In the genomic region with DNA sequence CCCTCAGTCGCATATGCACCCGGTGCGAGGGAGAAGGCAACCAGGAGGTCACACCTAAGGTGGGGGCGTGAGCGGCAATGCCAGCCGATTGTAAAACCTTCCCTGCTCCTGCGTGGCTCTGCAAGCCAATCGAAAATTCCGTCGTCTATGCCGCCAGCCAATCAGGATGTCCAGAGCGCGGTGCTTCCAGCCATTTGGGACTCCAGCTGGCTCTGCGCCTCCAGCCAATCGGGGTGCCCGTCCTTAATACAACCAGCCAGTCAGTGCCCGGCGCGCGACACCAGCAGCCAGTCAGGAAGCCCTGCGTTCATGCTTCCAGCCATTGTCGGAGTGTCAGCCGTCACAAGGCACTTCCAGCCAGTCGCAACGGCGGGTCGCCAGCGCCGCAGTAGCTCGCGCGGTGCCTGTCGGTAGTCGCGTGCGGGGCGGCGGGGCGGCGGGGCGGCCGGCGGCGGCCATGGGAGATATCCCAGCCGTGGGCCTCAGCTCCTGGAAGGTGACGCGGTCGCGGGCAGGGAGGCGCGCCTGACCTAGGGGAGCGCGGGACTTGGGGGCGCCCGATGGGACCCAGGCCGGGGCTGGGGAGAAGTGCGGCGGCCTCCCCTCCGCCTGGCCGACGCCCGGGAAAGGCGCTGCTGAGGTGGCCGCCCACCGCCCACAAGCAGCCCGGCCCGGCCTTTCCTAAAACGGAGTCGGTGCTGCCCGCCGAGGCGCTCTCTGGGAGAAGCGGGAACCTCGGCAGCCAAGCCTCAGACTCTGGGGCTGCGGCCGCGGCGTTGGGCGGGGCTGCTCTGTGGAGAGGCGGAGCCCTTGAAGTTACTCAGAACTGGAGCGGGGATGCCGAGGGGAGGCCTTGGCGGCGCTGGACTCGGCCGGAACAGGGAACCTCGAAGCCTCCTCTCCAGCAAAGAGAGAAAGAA, we compare ENCODE assay signal across 1 cellular context.
TF ChIP-seq lines count a peak whose summit lies in the region.

AKR1E2 (plus strand) TSS at position 340 of the 920 bp plus-strand sequence; CDS start at position 458, 118 bp downstream.

TF ChIP-seq in K562, 482 proteins besides CTCF, POLR2A, EP300 and RAD21 (continued from another document and continues in another):
- TF ChIP-seq, protein P1, sequence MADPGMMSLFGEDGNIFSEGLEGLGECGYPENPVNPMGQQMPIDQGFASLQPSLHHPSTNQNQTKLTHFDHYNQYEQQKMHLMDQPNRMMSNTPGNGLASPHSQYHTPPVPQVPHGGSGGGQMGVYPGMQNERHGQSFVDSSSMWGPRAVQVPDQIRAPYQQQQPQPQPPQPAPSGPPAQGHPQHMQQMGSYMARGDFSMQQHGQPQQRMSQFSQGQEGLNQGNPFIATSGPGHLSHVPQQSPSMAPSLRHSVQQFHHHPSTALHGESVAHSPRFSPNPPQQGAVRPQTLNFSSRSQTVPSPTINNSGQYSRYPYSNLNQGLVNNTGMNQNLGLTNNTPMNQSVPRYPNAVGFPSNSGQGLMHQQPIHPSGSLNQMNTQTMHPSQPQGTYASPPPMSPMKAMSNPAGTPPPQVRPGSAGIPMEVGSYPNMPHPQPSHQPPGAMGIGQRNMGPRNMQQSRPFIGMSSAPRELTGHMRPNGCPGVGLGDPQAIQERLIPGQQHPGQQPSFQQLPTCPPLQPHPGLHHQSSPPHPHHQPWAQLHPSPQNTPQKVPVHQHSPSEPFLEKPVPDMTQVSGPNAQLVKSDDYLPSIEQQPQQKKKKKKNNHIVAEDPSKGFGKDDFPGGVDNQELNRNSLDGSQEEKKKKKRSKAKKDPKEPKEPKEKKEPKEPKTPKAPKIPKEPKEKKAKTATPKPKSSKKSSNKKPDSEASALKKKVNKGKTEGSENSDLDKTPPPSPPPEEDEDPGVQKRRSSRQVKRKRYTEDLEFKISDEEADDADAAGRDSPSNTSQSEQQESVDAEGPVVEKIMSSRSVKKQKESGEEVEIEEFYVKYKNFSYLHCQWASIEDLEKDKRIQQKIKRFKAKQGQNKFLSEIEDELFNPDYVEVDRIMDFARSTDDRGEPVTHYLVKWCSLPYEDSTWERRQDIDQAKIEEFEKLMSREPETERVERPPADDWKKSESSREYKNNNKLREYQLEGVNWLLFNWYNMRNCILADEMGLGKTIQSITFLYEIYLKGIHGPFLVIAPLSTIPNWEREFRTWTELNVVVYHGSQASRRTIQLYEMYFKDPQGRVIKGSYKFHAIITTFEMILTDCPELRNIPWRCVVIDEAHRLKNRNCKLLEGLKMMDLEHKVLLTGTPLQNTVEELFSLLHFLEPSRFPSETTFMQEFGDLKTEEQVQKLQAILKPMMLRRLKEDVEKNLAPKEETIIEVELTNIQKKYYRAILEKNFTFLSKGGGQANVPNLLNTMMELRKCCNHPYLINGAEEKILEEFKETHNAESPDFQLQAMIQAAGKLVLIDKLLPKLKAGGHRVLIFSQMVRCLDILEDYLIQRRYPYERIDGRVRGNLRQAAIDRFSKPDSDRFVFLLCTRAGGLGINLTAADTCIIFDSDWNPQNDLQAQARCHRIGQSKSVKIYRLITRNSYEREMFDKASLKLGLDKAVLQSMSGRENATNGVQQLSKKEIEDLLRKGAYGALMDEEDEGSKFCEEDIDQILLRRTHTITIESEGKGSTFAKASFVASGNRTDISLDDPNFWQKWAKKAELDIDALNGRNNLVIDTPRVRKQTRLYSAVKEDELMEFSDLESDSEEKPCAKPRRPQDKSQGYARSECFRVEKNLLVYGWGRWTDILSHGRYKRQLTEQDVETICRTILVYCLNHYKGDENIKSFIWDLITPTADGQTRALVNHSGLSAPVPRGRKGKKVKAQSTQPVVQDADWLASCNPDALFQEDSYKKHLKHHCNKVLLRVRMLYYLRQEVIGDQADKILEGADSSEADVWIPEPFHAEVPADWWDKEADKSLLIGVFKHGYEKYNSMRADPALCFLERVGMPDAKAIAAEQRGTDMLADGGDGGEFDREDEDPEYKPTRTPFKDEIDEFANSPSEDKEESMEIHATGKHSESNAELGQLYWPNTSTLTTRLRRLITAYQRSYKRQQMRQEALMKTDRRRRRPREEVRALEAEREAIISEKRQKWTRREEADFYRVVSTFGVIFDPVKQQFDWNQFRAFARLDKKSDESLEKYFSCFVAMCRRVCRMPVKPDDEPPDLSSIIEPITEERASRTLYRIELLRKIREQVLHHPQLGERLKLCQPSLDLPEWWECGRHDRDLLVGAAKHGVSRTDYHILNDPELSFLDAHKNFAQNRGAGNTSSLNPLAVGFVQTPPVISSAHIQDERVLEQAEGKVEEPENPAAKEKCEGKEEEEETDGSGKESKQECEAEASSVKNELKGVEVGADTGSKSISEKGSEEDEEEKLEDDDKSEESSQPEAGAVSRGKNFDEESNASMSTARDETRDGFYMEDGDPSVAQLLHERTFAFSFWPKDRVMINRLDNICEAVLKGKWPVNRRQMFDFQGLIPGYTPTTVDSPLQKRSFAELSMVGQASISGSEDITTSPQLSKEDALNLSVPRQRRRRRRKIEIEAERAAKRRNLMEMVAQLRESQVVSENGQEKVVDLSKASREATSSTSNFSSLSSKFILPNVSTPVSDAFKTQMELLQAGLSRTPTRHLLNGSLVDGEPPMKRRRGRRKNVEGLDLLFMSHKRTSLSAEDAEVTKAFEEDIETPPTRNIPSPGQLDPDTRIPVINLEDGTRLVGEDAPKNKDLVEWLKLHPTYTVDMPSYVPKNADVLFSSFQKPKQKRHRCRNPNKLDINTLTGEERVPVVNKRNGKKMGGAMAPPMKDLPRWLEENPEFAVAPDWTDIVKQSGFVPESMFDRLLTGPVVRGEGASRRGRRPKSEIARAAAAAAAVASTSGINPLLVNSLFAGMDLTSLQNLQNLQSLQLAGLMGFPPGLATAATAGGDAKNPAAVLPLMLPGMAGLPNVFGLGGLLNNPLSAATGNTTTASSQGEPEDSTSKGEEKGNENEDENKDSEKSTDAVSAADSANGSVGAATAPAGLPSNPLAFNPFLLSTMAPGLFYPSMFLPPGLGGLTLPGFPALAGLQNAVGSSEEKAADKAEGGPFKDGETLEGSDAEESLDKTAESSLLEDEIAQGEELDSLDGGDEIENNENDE (IDR thresholded peaks at IDR 0.05; ENCODE audit: low read depth, low read length) = no peak
- TF ChIP-seq FOXJ2 (tag; IDR thresholded peaks at IDR 0.05) (peak; percentile 79; the same call in 1 of the 2 replicates), ZNF507 (tag; conservative IDR thresholded peaks at IDR 0.05) (no peak), JUN (IDR thresholded peaks at IDR 0.05; ENCODE audit: borderline replicate concordance, low read depth, low read length) (no peak), JUN (CRISPR knock-in tag; IDR thresholded peaks at IDR 0.05; ENCODE audit: borderline replicate concordance) (no peak; the same call in 1 of the 2 replicates), JUNB (CRISPR knock-in tag; conservative IDR thresholded peaks at IDR 0.05) (no peak), BDP1 (IDR thresholded peaks at IDR 0.05; ENCODE audit: insufficient read depth, insufficient read length) (no peak), KDM5B (IDR thresholded peaks at IDR 0.05; ENCODE audit: insufficient replicate concordance, low read depth, low read length) (no peak), HMBOX1 (IDR thresholded peaks at IDR 0.05) (no peak), ZKSCAN1 (IDR thresholded peaks at IDR 0.05; ENCODE audit: low read depth, low read length) (no peak), POLR2H (tag; IDR thresholded peaks at IDR 0.05; ENCODE audit: low read depth) (peak; percentile 67; the same call in 1 of the 2 replicates), ZNF740 (CRISPR knock-in tag; IDR thresholded peaks at IDR 0.05) (peak; percentile 86), ZNF740 (tag; IDR thresholded peaks at IDR 0.05) (peak in 1 of 2 experiments; percentile 65; a peak in 2 of 4 replicates), DPF2 (IDR thresholded peaks at IDR 0.05) (no peak), ESRRB (CRISPR knock-in tag; IDR thresholded peaks at IDR 0.05; ENCODE audit: borderline replicate concordance) (no peak), ARHGAP35 (IDR thresholded peaks at IDR 0.05; ENCODE audit: partially characterized antibody) (no peak), RBM34 (IDR thresholded peaks at IDR 0.05; ENCODE audit: borderline replicate concordance, insufficient read depth, low read length) (no peak), MBD2 (IDR thresholded peaks at IDR 0.05; ENCODE audit: borderline replicate concordance, low read depth) (peak; percentile 97), HDGF (IDR thresholded peaks at IDR 0.05) (no peak), TRIM24 (IDR thresholded peaks at IDR 0.05) (no peak; a peak in 1 of 4 replicates), FOXP4 (CRISPR knock-in tag; IDR thresholded peaks at IDR 0.05; ENCODE audit: borderline replicate concordance) (no peak)
- TF ChIP-seq, protein P2, sequence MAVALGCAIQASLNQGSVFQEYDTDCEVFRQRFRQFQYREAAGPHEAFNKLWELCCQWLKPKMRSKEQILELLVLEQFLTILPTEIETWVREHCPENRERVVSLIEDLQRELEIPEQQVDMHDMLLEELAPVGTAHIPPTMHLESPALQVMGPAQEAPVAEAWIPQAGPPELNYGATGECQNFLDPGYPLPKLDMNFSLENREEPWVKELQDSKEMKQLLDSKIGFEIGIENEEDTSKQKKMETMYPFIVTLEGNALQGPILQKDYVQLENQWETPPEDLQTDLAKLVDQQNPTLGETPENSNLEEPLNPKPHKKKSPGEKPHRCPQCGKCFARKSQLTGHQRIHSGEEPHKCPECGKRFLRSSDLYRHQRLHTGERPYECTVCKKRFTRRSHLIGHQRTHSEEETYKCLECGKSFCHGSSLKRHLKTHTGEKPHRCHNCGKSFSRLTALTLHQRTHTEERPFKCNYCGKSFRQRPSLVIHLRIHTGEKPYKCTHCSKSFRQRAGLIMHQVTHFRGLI (CRISPR knock-in tag; IDR thresholded peaks at IDR 0.05) = peak; percentile 85; the same call in 1 of the 2 replicates
- TF ChIP-seq, protein P3, sequence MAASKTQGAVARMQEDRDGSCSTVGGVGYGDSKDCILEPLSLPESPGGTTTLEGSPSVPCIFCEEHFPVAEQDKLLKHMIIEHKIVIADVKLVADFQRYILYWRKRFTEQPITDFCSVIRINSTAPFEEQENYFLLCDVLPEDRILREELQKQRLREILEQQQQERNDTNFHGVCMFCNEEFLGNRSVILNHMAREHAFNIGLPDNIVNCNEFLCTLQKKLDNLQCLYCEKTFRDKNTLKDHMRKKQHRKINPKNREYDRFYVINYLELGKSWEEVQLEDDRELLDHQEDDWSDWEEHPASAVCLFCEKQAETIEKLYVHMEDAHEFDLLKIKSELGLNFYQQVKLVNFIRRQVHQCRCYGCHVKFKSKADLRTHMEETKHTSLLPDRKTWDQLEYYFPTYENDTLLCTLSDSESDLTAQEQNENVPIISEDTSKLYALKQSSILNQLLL (CRISPR knock-in tag; IDR thresholded peaks at IDR 0.05; ENCODE audit: borderline replicate concordance) = no peak
- TF ChIP-seq, protein P4, sequence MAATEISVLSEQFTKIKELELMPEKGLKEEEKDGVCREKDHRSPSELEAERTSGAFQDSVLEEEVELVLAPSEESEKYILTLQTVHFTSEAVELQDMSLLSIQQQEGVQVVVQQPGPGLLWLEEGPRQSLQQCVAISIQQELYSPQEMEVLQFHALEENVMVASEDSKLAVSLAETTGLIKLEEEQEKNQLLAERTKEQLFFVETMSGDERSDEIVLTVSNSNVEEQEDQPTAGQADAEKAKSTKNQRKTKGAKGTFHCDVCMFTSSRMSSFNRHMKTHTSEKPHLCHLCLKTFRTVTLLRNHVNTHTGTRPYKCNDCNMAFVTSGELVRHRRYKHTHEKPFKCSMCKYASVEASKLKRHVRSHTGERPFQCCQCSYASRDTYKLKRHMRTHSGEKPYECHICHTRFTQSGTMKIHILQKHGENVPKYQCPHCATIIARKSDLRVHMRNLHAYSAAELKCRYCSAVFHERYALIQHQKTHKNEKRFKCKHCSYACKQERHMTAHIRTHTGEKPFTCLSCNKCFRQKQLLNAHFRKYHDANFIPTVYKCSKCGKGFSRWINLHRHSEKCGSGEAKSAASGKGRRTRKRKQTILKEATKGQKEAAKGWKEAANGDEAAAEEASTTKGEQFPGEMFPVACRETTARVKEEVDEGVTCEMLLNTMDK (IDR thresholded peaks at IDR 0.05; ENCODE audit: borderline replicate concordance, insufficient read depth, low read depth, low read length, poor library complexity, severe bottlenecking) = no peak
- TF ChIP-seq, protein P5, sequence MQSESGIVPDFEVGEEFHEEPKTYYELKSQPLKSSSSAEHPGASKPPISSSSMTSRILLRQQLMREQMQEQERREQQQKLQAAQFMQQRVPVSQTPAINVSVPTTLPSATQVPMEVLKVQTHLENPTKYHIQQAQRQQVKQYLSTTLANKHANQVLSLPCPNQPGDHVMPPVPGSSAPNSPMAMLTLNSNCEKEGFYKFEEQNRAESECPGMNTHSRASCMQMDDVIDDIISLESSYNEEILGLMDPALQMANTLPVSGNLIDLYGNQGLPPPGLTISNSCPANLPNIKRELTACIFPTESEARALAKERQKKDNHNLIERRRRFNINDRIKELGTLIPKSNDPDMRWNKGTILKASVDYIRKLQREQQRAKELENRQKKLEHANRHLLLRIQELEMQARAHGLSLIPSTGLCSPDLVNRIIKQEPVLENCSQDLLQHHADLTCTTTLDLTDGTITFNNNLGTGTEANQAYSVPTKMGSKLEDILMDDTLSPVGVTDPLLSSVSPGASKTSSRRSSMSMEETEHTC (IDR thresholded peaks at IDR 0.05) = no peak
